In the genomic region with DNA sequence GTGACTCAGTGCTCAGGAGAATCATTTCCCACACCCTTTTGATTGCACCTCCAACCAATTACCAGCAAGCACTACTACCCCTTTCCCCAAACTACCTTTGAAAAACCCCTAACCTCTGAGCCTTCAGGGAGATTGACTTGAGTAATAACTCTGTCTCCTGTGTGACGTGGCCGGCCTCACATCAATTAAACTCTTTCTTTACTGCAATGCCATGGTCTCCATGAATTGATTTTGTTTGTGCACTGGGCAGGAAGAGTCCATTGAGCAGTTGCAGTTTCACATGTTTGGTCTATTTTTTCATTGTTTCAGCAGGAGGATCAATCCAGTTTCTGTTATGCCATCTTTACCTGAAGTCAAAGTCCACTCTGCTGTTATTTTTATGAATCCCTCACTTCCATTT, we compare ENCODE assay signal across 32 cellular contexts. TPM values are rescaled to one million over a fixed set of nuclear protein-coding genes. Genes with fewer than 3 reads are reported as not detected.
"Had no signal": no experiment of that assay in that cellular context is flagged by ENCODE, and none has a peak within 500 bp of the region (broad histone marks: within the 10 kb centered on the region; RNA-seq: fewer than 3 reads in every experiment).

No MANE protein-coding gene starts in this region.

- DNase-seq: activated CD4-positive, alpha-beta memory T cell treated with anti-CD3 and anti-CD28 coated beads, Interleukin-2, amount 10 ng/mL, durations not matched to agents 7 days and 5 days; activated CD4-positive, alpha-beta T cell treated with anti-CD3 and anti-CD28 coated beads for 36 hours; activated CD4-positive, alpha-beta T cell treated with anti-CD3 and anti-CD28 coated beads, Interleukin-2, amount 10 ng/mL, durations not matched to agents 24 days and 14 days; activated CD4-positive, CD25-positive, alpha-beta regulatory T cell; activated CD4-positive, CD25-positive, alpha-beta regulatory T cell treated with anti-CD3 and anti-CD28 coated beads, Interleukin-2, amount 50 U/mL, for 72 hours; activated CD8-positive, alpha-beta memory T cell treated with anti-CD3 and anti-CD28 coated beads, Interleukin-2, amount 50 U/mL, for 48 hours; activated effector memory CD4-positive, alpha-beta T cell treated with Interleukin-2 at 50 U/mL for 16 hours; activated gamma-delta T cell treated with Interleukin-2 at 50 U/mL for 16 hours; activated naive CD4-positive, alpha-beta T cell treated with Interleukin-2 at 50 U/mL for 16 hours; activated naive CD8-positive, alpha-beta T cell treated with anti-CD3 and anti-CD28 coated beads, Interleukin-2, amount 10 ng/mL, durations not matched to agents 7 days and 5 days; activated T-cell treated with anti-CD3 and anti-CD28 coated beads for 4 hours; activated T-cell treated with anti-CD3 and anti-CD28 coated beads, Interleukin-2, amount 50 U/mL, for 4 hours; central memory CD4-positive, alpha-beta T cell; cerebellar nuclear complex; colonic mucosa; effector CD8-positive, alpha-beta T cell; foreskin fibroblast; head of caudate nucleus; T-helper 1 cell; T-helper 17 cell; T1000 had no signal

- H3K4me3 ChIP-seq: ascending aorta, breast epithelium, cardiac muscle cell, colonic mucosa had no signal

- H3K4me1 ChIP-seq: ascending aorta, breast epithelium, colonic mucosa had no signal

- H3K27ac ChIP-seq: ascending aorta, breast epithelium, cardiac muscle cell, colonic mucosa had no signal

- H3K9me3 ChIP-seq: ascending aorta, breast epithelium, colonic mucosa had no signal

- FAIRE-seq: endometrium, frontal cortex had no signal

- H3K36me3 Mint-ChIP-seq: activated naive CD4-positive, alpha-beta T cell treated with anti-CD3 and anti-CD28 coated beads, Interleukin-2, amount 50 U/mL, for 72 hours; activated naive CD8-positive, alpha-beta T cell treated with anti-CD3 and anti-CD28 coated beads, Interleukin-2, amount 10 ng/mL, durations not matched to agents 7 days and 5 days; brain had no signal

- ATAC-seq: activated CD4-positive, alpha-beta T cell treated with anti-CD3 and anti-CD28 coated beads for 36 hours; activated naive CD4-positive, alpha-beta T cell treated with anti-CD3 and anti-CD28 coated beads, Interleukin-2, amount 50 U/mL, for 72 hours; activated T-cell treated with anti-CD3 and anti-CD28 coated beads, Interleukin-2, amount 50 U/mL, for 4 hours; activated T-helper 17 cell treated with anti-CD3 and anti-CD28 coated beads, Interleukin-2, amount 50 U/mL, for 72 hours; esophagus mucosa; T-helper 17 cell had no signal

- H3K4me3 Mint-ChIP-seq: activated CD4-positive, alpha-beta memory T cell treated with anti-CD3 and anti-CD28 coated beads, Interleukin-2, amount 10 ng/mL, durations not matched to agents 7 days and 5 days; activated CD4-positive, alpha-beta T cell treated with anti-CD3 and anti-CD28 coated beads for 36 hours; activated CD4-positive, alpha-beta T cell treated with anti-CD3 and anti-CD28 coated beads, Interleukin-2, amount 10 ng/mL, durations not matched to agents 24 days and 14 days; activated naive CD8-positive, alpha-beta T cell treated with anti-CD3 and anti-CD28 coated beads, Interleukin-2, amount 10 ng/mL, durations not matched to agents 7 days and 5 days; activated T-cell treated with anti-CD3 and anti-CD28 coated beads, Interleukin-2, amount 50 U/mL, for 4 hours; activated T-helper 17 cell treated with anti-CD3 and anti-CD28 coated beads, Interleukin-2, amount 50 U/mL, for 72 hours; brain; T-helper 17 cell; T-helper 2 cell treated with Interferon-gamma antibody and Interleukin-4, amounts not matched to agents 5 μg/mL and 100 μg/mL, for 36 hours had no signal

- H3K36me3 ChIP-seq: ascending aorta, breast epithelium, cardiac muscle cell, colonic mucosa had no signal

- H3K27ac Mint-ChIP-seq: activated CD4-positive, alpha-beta memory T cell treated with anti-CD3 and anti-CD28 coated beads, Interleukin-2, amount 10 ng/mL, durations not matched to agents 7 days and 5 days; activated CD4-positive, alpha-beta T cell treated with anti-CD3 and anti-CD28 coated beads for 36 hours; activated CD4-positive, alpha-beta T cell treated with anti-CD3 and anti-CD28 coated beads, Interleukin-2, amount 10 ng/mL, durations not matched to agents 24 days and 14 days; activated naive CD4-positive, alpha-beta T cell treated with anti-CD3 and anti-CD28 coated beads, Interleukin-2, amount 50 U/mL, for 72 hours; activated naive CD8-positive, alpha-beta T cell treated with anti-CD3 and anti-CD28 coated beads, Interleukin-2, amount 10 ng/mL, durations not matched to agents 7 days and 5 days; activated T-helper 17 cell treated with anti-CD3 and anti-CD28 coated beads, Interleukin-2, amount 50 U/mL, for 72 hours; brain; T-helper 17 cell; T-helper 2 cell treated with Interferon-gamma antibody and Interleukin-4, amounts not matched to agents 5 μg/mL and 100 μg/mL, for 36 hours had no signal

- H3K9me3 Mint-ChIP-seq: activated CD4-positive, alpha-beta memory T cell treated with anti-CD3 and anti-CD28 coated beads, Interleukin-2, amount 10 ng/mL, durations not matched to agents 7 days and 5 days; activated CD4-positive, alpha-beta T cell treated with anti-CD3 and anti-CD28 coated beads, Interleukin-2, amount 10 ng/mL, durations not matched to agents 24 days and 14 days; activated naive CD4-positive, alpha-beta T cell treated with anti-CD3 and anti-CD28 coated beads, Interleukin-2, amount 50 U/mL, for 72 hours; activated naive CD8-positive, alpha-beta T cell treated with anti-CD3 and anti-CD28 coated beads, Interleukin-2, amount 10 ng/mL, durations not matched to agents 7 days and 5 days; activated T-cell treated with anti-CD3 and anti-CD28 coated beads, Interleukin-2, amount 50 U/mL, for 4 hours; activated T-helper 17 cell treated with anti-CD3 and anti-CD28 coated beads, Interleukin-2, amount 50 U/mL, for 72 hours; brain; T-helper 2 cell treated with Interferon-gamma antibody and Interleukin-4, amounts not matched to agents 5 μg/mL and 100 μg/mL, for 36 hours had no signal

- H3K4me1 Mint-ChIP-seq: activated CD4-positive, alpha-beta T cell treated with anti-CD3 and anti-CD28 coated beads for 36 hours; activated CD4-positive, alpha-beta T cell treated with anti-CD3 and anti-CD28 coated beads, Interleukin-2, amount 10 ng/mL, durations not matched to agents 24 days and 14 days; activated T-helper 17 cell treated with anti-CD3 and anti-CD28 coated beads, Interleukin-2, amount 50 U/mL, for 72 hours; brain; T-helper 17 cell had no signal

- H3K27me3 ChIP-seq: ascending aorta, breast epithelium, cardiac muscle cell, colonic mucosa had no signal

RNA-seq across cellular contexts. Expression of gene SCN11A, which starts 32.4 kb away (rescaled TPM):
- total RNA-seq: activated CD4-positive, alpha-beta memory T cell treated with anti-CD3 and anti-CD28 coated beads, Interleukin-2, amount 10 ng/mL, durations not matched to agents 7 days and 5 days; activated CD4-positive, alpha-beta T cell treated with anti-CD3 and anti-CD28 coated beads, Interleukin-2, amount 10 ng/mL, durations not matched to agents 24 days and 14 days; activated T-cell treated with anti-CD3 and anti-CD28 coated beads, Interleukin-2, amount 50 U/mL, for 4 hours; ascending aorta; epithelial cell of proximal tubule had no signal
